ENCODE assay signal across 1 cellular context in the genomic region with DNA sequence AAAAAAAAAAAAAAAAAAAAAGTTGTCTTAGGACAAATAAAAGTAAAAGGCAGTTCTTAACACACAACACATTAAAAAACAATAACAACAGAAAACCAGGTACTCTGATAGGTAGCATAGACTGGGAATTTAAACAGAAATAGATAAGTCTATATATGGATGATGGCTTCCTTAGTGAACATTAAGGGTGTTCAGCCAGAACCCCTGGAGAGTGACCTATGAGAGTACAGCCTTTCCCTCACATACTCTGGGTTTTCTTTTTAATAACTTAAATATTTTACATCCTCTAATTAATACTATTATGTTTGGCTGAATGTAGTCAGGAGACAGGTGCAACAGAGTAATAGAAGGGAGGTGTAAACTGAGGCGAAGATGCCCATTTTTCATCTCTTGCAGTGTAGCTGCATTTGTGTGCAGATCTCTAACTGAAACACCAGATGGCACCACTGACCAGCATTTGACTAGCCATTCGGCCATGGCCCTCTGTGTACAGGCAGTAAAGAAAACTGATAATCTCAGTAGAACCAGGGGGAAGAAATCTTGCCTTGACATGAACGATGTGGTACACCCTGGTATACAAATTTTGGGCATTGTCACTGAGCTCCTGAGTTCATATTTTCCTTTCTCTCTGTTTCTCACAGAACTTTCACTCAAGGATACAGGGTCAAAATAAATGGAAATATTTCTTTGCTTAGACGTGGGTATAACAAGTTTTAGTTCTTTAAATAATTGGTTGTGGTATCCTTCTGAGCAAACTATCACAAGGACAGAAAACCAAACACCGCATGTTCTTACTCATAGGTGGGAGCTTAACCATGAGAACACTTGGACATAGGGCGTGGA.
TF ChIP-seq lines count a peak whose summit lies in the region.

No MANE protein-coding gene starts in this region.

TF ChIP-seq in HepG2, 621 proteins besides CTCF, POLR2A, EP300 and RAD21:
- TF ChIP-seq PRPF4 (IDR thresholded peaks at IDR 0.05; ENCODE audit: low read depth, low read length, poor library complexity, severe bottlenecking), result no peak
- TF ChIP-seq FOXA3 (CRISPR knock-in tag; IDR thresholded peaks at IDR 0.05), result peak; percentile 17; the same call in 1 of the 2 replicates
- TF ChIP-seq TCF12 (IDR thresholded peaks at IDR 0.05), result no peak
- TF ChIP-seq TCF12 (CRISPR knock-in tag; IDR thresholded peaks at IDR 0.05), result no peak
- TF ChIP-seq ZFP41 (CRISPR knock-in tag; IDR thresholded peaks at IDR 0.05; ENCODE audit: borderline replicate concordance), result no peak
- no peak for TF ChIP-seq ZNF782 (CRISPR knock-in tag; IDR thresholded peaks at IDR 0.05; ENCODE audit: borderline replicate concordance)
- TF ChIP-seq GTF3A (CRISPR knock-in tag; conservative IDR thresholded peaks at IDR 0.05), result no peak
- no peak for TF ChIP-seq ZFX (CRISPR knock-in tag; IDR thresholded peaks at IDR 0.05; ENCODE audit: low read depth)
- peak; percentile 88 for TF ChIP-seq SMC3 (IDR thresholded peaks at IDR 0.05; ENCODE audit: low read length)
- peak; percentile 75 for TF ChIP-seq ZNF629 (CRISPR knock-in tag; conservative IDR thresholded peaks at IDR 0.05)
- peak; percentile 89 for TF ChIP-seq STAG1 (CRISPR knock-in tag; IDR thresholded peaks at IDR 0.05)
- TF ChIP-seq ZNF207 (IDR thresholded peaks at IDR 0.05; ENCODE audit: borderline replicate concordance), result no peak
